8 cellular contexts compared by ENCODE assay signal in genomic region chr6:127855542-127856159, GRCh38. TPM values are rescaled to one million over a fixed set of nuclear protein-coding genes. Genes with fewer than 3 reads are reported as not detected.
DNase-seq lines count a peak whose midpoint lies in the region; ATAC-seq, FAIRE-seq and TF ChIP-seq lines count a peak whose summit lies in the region.

No MANE protein-coding gene starts in this region.

- no peak overlapping the region for H2AFZ ChIP-seq in DND-41 (ENCODE audit: low read depth, low read length)

- no peak for FAIRE-seq in HTR-8/SVneo (lab: Jason Lieb, UNC)

- no peak overlapping the region for H3K4me2 ChIP-seq in DND-41 (ENCODE audit: insufficient read depth, low read length)

- no peak overlapping the region for H3K9ac ChIP-seq in DND-41 (ENCODE audit: low read depth, low read length)

- H3K4me1 ChIP-seq in DND-41 (ENCODE audit: insufficient read depth, low read length), result peaks cover 10% of the 10 kb centered on the region; the same call in 1 of the 2 replicates

- no peak for ATAC-seq in DND-41 (ENCODE audit: insufficient read depth, low read depth)

- intact Hi-C loops in activated T-helper 2 cell treated with anti-CD3 and anti-CD28 coated beads, Interferon-gamma antibody, Interleukin-2, Interleukin-4, amounts not matched to agents 10 μg/mL and 5 μg/mL and 100 μg/mL, durations not matched to agents 14 hours and 24 hours and 36 hours (cut with micrococcal nuclease), result loop anchor here (1.0 to 10.0 kb wide), 6 partner anchors 37 to 669 kb away; partner anchors contain the start of gene PTPRK
- intact Hi-C loops in head of caudate nucleus (cut with DNase I), result loop anchor here (10.0 kb wide), 2 partner anchors 669 to 889 kb away; partner anchors contain the start of gene PTPRK

- H3K9me3 ChIP-seq in DND-41 (ENCODE audit: insufficient read depth, low read length, severe bottlenecking), result no peaks in the 10 kb centered on the region

- no peak overlapping the region for H3K4me3 Mint-ChIP-seq in activated T-helper 2 cell treated with anti-CD3 and anti-CD28 coated beads, Interferon-gamma antibody, Interleukin-2, Interleukin-4, amounts not matched to agents 10 μg/mL and 5 μg/mL and 100 μg/mL, durations not matched to agents 14 hours and 24 hours and 36 hours (ENCODE audit: low read depth)

- peaks cover 33% of the 10 kb centered on the region for H3K4me1 Mint-ChIP-seq in activated T-helper 2 cell treated with anti-CD3 and anti-CD28 coated beads, Interferon-gamma antibody, Interleukin-2, Interleukin-4, amounts not matched to agents 10 μg/mL and 5 μg/mL and 100 μg/mL, durations not matched to agents 14 hours and 24 hours and 36 hours (ENCODE audit: low read depth)

- H3K9me3 Mint-ChIP-seq in activated T-helper 2 cell treated with anti-CD3 and anti-CD28 coated beads, Interferon-gamma antibody, Interleukin-2, Interleukin-4, amounts not matched to agents 10 μg/mL and 5 μg/mL and 100 μg/mL, durations not matched to agents 14 hours and 24 hours and 36 hours, result no peaks in the 10 kb centered on the region

- peaks cover 62% of the 10 kb centered on the region for H3K36me3 Mint-ChIP-seq in activated T-helper 2 cell treated with anti-CD3 and anti-CD28 coated beads, Interferon-gamma antibody, Interleukin-2, Interleukin-4, amounts not matched to agents 10 μg/mL and 5 μg/mL and 100 μg/mL, durations not matched to agents 14 hours and 24 hours and 36 hours (ENCODE audit: low read depth)

- no peaks in the 10 kb centered on the region for H3K79me2 ChIP-seq in DND-41 (ENCODE audit: insufficient read depth, low read length)

- no peaks in the 10 kb centered on the region for H3K27me3 Mint-ChIP-seq in activated T-helper 2 cell treated with anti-CD3 and anti-CD28 coated beads, Interferon-gamma antibody, Interleukin-2, Interleukin-4, amounts not matched to agents 10 μg/mL and 5 μg/mL and 100 μg/mL, durations not matched to agents 14 hours and 24 hours and 36 hours (ENCODE audit: low read depth)

- peak overlapping the region; percentile 40 for H3K27ac Mint-ChIP-seq in activated T-helper 2 cell treated with anti-CD3 and anti-CD28 coated beads, Interferon-gamma antibody, Interleukin-2, Interleukin-4, amounts not matched to agents 10 μg/mL and 5 μg/mL and 100 μg/mL, durations not matched to agents 14 hours and 24 hours and 36 hours

- TF ChIP-seq CTCF in DND-41 (IDR thresholded peaks at IDR 0.05; ENCODE audit: borderline replicate concordance, extremely low read depth, low read length, poor library complexity, severe bottlenecking), result peak; percentile 44

- no peak overlapping the region for H3K27ac ChIP-seq in DND-41 (ENCODE audit: low read length)

- no peak overlapping the region for H3K4me3 ChIP-seq in DND-41 (ENCODE audit: low read depth in 1 of 2, low read length in 2 of 2)

- H3K36me3 ChIP-seq in DND-41 (ENCODE audit: insufficient read depth, low read length), result 0 out of 2 replicates have a peak, but pooled peaks cover 3% of the 10 kb centered on the region

- H4K20me1 ChIP-seq in DND-41 (ENCODE audit: insufficient read depth, low read length), result no peaks in the 10 kb centered on the region

- DNase-seq in DND-41 (peak; percentile 22), HTR-8/SVneo (ENCODE audit: insufficient read length, low spot score) (peak; percentile 3), head of caudate nucleus (peak in 35 of 42 donors; percentile 3 to 87 (median 55)), NCI-H1048 (lab: John Stamatoyannopoulos, UW) (no peak), hepatic stellate cell (ENCODE audit: low spot score) (no peak), occipital lobe (lab: John Stamatoyannopoulos, UW) (no peak)
- no peak for DNase-seq in activated T-helper 2 cell treated with anti-CD3 and anti-CD28 coated beads, Interferon-gamma antibody, Interleukin-2, Interleukin-4, amounts not matched to agents 10 μg/mL and 5 μg/mL and 100 μg/mL, durations not matched to agents 14 hours and 24 hours and 36 hours (ENCODE audit: low spot score)
- DNase-seq in stimulated activated CD8-positive, alpha-beta memory T cell treated with anti-CD3 and anti-CD28 coated beads, Interleukin-15, amount 100 ng/mL, for 1 hour (ENCODE audit: low read depth), result peak; percentile 34

- no peaks in the 10 kb centered on the region for H3K27me3 ChIP-seq in DND-41 (ENCODE audit: insufficient read depth, low read length, poor library complexity)

RNA-seq across cellular contexts. Expression of gene THEMIS, which starts 45.2 kb away (rescaled TPM):
- 10.2 and 10.3 TPM in 2 replicates for total RNA-seq in activated T-helper 2 cell treated with anti-CD3 and anti-CD28 coated beads, Interferon-gamma antibody, Interleukin-2, Interleukin-4, amounts not matched to agents 10 μg/mL and 5 μg/mL and 100 μg/mL, durations not matched to agents 14 hours and 24 hours and 36 hours
- total RNA-seq in occipital lobe, result 0.62 TPM

Comparison
In these comparisons a context has a peak if more than half of its experiments do, and no peak if none do; other contexts are left out.
1. DNase-seq: peak in DND-41 (single experiment), HTR-8/SVneo (single experiment), head of caudate nucleus (35 of 42) and stimulated activated CD8-positive, alpha-beta memory T cell treated with anti-CD3 and anti-CD28 coated beads, Interleukin-15, amount 100 ng/mL, for 1 hour (single experiment); none in activated T-helper 2 cell treated with anti-CD3 and anti-CD28 coated beads, Interferon-gamma antibody, Interleukin-2, Interleukin-4, amounts not matched to agents 10 μg/mL and 5 μg/mL and 100 μg/mL, durations not matched to agents 14 hours and 24 hours and 36 hours (single experiment), NCI-H1048 (single experiment), hepatic stellate cell (single experiment) and occipital lobe (single experiment).